ENCODE assay signal across 26 cellular contexts in genomic region chrX:139758250-139758649, GRCh38. TPM values are rescaled to one million over a fixed set of nuclear protein-coding genes. Genes with fewer than 3 reads are reported as not detected.
"Had no signal": no experiment of that assay in that cellular context is flagged by ENCODE, and none has a peak within 500 bp of the region (broad histone marks: within the 10 kb centered on the region; RNA-seq: fewer than 3 reads in every experiment).

No MANE protein-coding gene starts in this region.

- ATAC-seq: effector memory CD8-positive, alpha-beta T cell; esophagus mucosa; gastrocnemius medialis; heart right ventricle; left cardiac atrium; left lung; left ventricle myocardium superior; lower lobe of right lung; naive thymus-derived CD4-positive, alpha-beta T cell had no signal

- H3K4me3 ChIP-seq: colonic mucosa, esophagus squamous epithelium, gastrocnemius medialis, heart right ventricle, left lung, lower lobe of right lung had no signal

- H3K4me3 Mint-ChIP-seq: dendritic cell treated with granulocyte-macrophage colony-stimulating factor and Interleukin-4, amounts not matched to agents 40 ng/mL and 50 ng/mL, for 4 days; effector memory CD8-positive, alpha-beta T cell; immature natural killer cell; naive thymus-derived CD4-positive, alpha-beta T cell had no signal

- DNase-seq: colonic mucosa; cortex of kidney; effector CD8-positive, alpha-beta T cell; effector memory CD8-positive, alpha-beta T cell; esophagus squamous epithelium; foreskin fibroblast; foreskin melanocyte; gastrocnemius medialis; glutamatergic neuron; head of caudate nucleus; heart right ventricle; hippocampal formation; immature natural killer cell; islet precursor cell; kidney; left cardiac atrium; left lung; left ventricle myocardium superior; lower lobe of right lung; mesenchymal stem cell; midbrain; naive thymus-derived CD4-positive, alpha-beta T cell had no signal

- H3K27me3 Mint-ChIP-seq: dendritic cell treated with granulocyte-macrophage colony-stimulating factor and Interleukin-4, amounts not matched to agents 40 ng/mL and 50 ng/mL, for 4 days; effector memory CD8-positive, alpha-beta T cell; naive thymus-derived CD4-positive, alpha-beta T cell had no signal

- H3K4me1 Mint-ChIP-seq: naive thymus-derived CD4-positive, alpha-beta T cell had no signal

- H3K9me3 ChIP-seq: colonic mucosa had no signal

- H3K27ac ChIP-seq: colonic mucosa, epithelial cell of prostate, esophagus squamous epithelium, gastrocnemius medialis, heart right ventricle, left lung, lower lobe of right lung had no signal

- H3K36me3 ChIP-seq: colonic mucosa, gastrocnemius medialis, lower lobe of right lung had no signal

- H3K27me3 ChIP-seq: colonic mucosa, esophagus squamous epithelium, gastrocnemius medialis, heart right ventricle, left lung had no signal

- H3K4me1 ChIP-seq: colonic mucosa, esophagus squamous epithelium, gastrocnemius medialis, heart right ventricle, left lung, lower lobe of right lung had no signal

- H3K27ac Mint-ChIP-seq: dendritic cell treated with granulocyte-macrophage colony-stimulating factor and Interleukin-4, amounts not matched to agents 40 ng/mL and 50 ng/mL, for 4 days; effector memory CD8-positive, alpha-beta T cell; immature natural killer cell; naive thymus-derived CD4-positive, alpha-beta T cell had no signal

RNA-seq across cellular contexts. Expression of gene MCF2, which starts 50.3 kb away (rescaled TPM):
- total RNA-seq: colonic mucosa, esophagus mucosa, gastrocnemius medialis, lower lobe of right lung, lung microvascular endothelial cell had no signal
- polyA plus RNA-seq: naive thymus-derived CD4-positive, alpha-beta T cell had no signal
